Comparison of ENCODE assay signal across 16 cellular contexts in the genomic region with DNA sequence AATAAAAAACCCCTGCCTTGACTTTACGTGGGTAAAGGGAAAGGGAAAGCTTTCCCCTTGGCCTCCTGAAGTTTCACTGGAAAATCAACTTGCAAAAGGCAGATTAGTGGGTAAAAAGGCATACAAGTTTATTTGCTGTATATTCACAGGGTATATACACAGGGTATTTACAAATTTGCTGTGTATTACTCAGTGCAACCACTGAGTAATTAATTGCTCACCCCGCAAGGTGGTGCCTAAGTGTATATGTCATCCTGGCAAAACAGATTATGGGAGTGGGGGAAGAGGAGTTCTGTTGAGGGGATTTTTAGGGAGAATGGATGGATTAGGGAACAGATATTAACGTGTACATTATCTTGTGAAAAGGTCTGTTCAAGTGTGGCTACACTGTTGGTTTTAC.
DNase-seq lines count a peak whose midpoint lies in the region; ATAC-seq and TF ChIP-seq lines count a peak whose summit lies in the region.
"Had no signal": no experiment of that assay in that cellular context is flagged by ENCODE, and none has a peak within 500 bp of the region (broad histone marks: within the 10 kb centered on the region; RNA-seq: fewer than 3 reads in every experiment).

No MANE protein-coding gene starts in this region.

- H3K27ac Mint-ChIP-seq in effector memory CD8-positive, alpha-beta T cell, result no peak overlapping the region

- TF ChIP-seq CTCF in fibroblast of mammary gland (conservative IDR thresholded peaks at IDR 0.05; ENCODE audit: control insufficient read depth, insufficient read depth, low read depth, low read length), result no peak

- no peak for ATAC-seq in effector memory CD8-positive, alpha-beta T cell (replicated peaks)
- no peak for ATAC-seq in HG03521 (IDR thresholded peaks at IDR 0.05; ENCODE audit: unreplicated experiment)

- peaks cover 2 to 9% of the 10 kb centered on the region in 2 donors for H3K4me1 Mint-ChIP-seq in effector memory CD8-positive, alpha-beta T cell (ENCODE audit: low read depth in 2 of 2)

- DNase-seq in AG08395 (ENCODE audit: low spot score) (peak; percentile 10), HCEC 1CT (peak; percentile 47), amniotic epithelial cell (ENCODE audit: low read depth) (peak; percentile 35), fibroblast of mammary gland (ENCODE audit: low read depth) (peak; percentile 47), DMS 273 (lab: John Stamatoyannopoulos, UW; ENCODE audit: unreplicated experiment) (no peak)
- no peak for DNase-seq in effector memory CD8-positive, alpha-beta T cell
- DNase-seq: C1 segment of cervical spinal cord, DMS 273 treated with DMSO at 0.1 percent for 48 hours, DND-41, GF-D8, NCI-H1048, NCI-H1436, NCI-H1930, NCI-H526, PC-9 had no signal

- H3K4me3 ChIP-seq in fibroblast of mammary gland (ENCODE audit: control insufficient read depth, low read depth, low read length), result no peak overlapping the region
- H3K4me3 ChIP-seq: PC-9 had no signal

- peaks cover 0 to 24% of the 10 kb centered on the region in 2 donors for H3K27me3 Mint-ChIP-seq in effector memory CD8-positive, alpha-beta T cell

- no peaks in the 10 kb centered on the region for H3K9me3 Mint-ChIP-seq in effector memory CD8-positive, alpha-beta T cell

- H3K36me3 Mint-ChIP-seq in effector memory CD8-positive, alpha-beta T cell (ENCODE audit: insufficient read depth), result no peaks in the 10 kb centered on the region

- no peak overlapping the region for H3K4me3 Mint-ChIP-seq in effector memory CD8-positive, alpha-beta T cell

Comparison
In these comparisons a context has a peak if more than half of its experiments do, and no peak if none do; other contexts are left out.
1. DNase-seq: peak in AG08395 (single experiment), HCEC 1CT (single experiment), amniotic epithelial cell (single experiment) and fibroblast of mammary gland (single experiment); none in effector memory CD8-positive, alpha-beta T cell (0 of 3) and DMS 273 (single experiment).